In genomic region chr15:68045289-68046265, GRCh38 we compare ENCODE assay signal across 19 cellular contexts. TPM values are rescaled to one million over a fixed set of nuclear protein-coding genes. Genes with fewer than 3 reads are reported as not detected.
DNase-seq lines count a peak whose midpoint lies in the region; ATAC-seq, FAIRE-seq and TF ChIP-seq lines count a peak whose summit lies in the region.
"Had no signal": no experiment of that assay in that cellular context is flagged by ENCODE, and none has a peak within 500 bp of the region (broad histone marks: within the 10 kb centered on the region; RNA-seq: fewer than 3 reads in every experiment).

No MANE protein-coding gene starts in this region.

- FAIRE-seq in HTR-8/SVneo (lab: Jason Lieb, UNC) (peak; percentile 13), kidney (lab: Jason Lieb, UNC) (no peak)
- FAIRE-seq: A204.1 had no signal

- POLR2A ChIA-PET in T-cell (lab: Charles Lee), result interaction anchor here in 1 of 2 donors (0.6 kb wide), 1 partner anchor 9 kb away, joined by 3 read pairs; no protein-coding TSS in a partner anchor

- intact Hi-C loops in right cardiac atrium (cut with DNase I), result no loop called here
- intact Hi-C loops in cardiac septum (cut with DNase I), result no loop called here
- intact Hi-C loops in kidney (cut with DNase I), result no loop called here
- intact Hi-C loops in psoas muscle (cut with DNase I), result no loop called here

- H3K9me3 ChIP-seq in right cardiac atrium (ENCODE audit: control insufficient read depth, low read length), result no peaks in the 10 kb centered on the region
- H3K9me3 ChIP-seq in kidney (ENCODE audit: control insufficient read depth in 1 of 2, low read length in 2 of 2), result no peaks in the 10 kb centered on the region
- no peaks in the 10 kb centered on the region for H3K9me3 ChIP-seq in psoas muscle
- H3K9me3 ChIP-seq: Peyer's patch had no signal

- H3K4me1 Mint-ChIP-seq in T-cell, result no peaks in the 10 kb centered on the region
- no peaks in the 10 kb centered on the region for H3K4me1 Mint-ChIP-seq in activated T-cell treated with anti-CD3 and anti-CD28 coated beads, Interleukin-2, amount 50 U/mL, for 24 hours (ENCODE audit: low read depth)

- TF ChIP-seq CTCF in kidney (IDR thresholded peaks at IDR 0.05; ENCODE audit: borderline replicate concordance, extremely low read depth, insufficient read depth) (no peak), psoas muscle (IDR thresholded peaks at IDR 0.05) (no peak)

- no peak overlapping the region for H3K27ac ChIP-seq in right cardiac atrium (ENCODE audit: low read length)
- H3K27ac ChIP-seq in kidney (ENCODE audit: low read depth in 2 of 2, low read length in 2 of 2), result no peak overlapping the region
- no peak overlapping the region for H3K27ac ChIP-seq in psoas muscle
- H3K27ac ChIP-seq: Peyer's patch had no signal

- no peak overlapping the region for H3K4me3 Mint-ChIP-seq in T-cell
- H3K4me3 Mint-ChIP-seq in activated T-cell treated with anti-CD3 and anti-CD28 coated beads, Interleukin-2, amount 50 U/mL, for 24 hours, result no peak overlapping the region
- H3K4me3 Mint-ChIP-seq: CD4-positive, alpha-beta T cell had no signal

- H3K27ac Mint-ChIP-seq in T-cell, result no peak overlapping the region
- H3K27ac Mint-ChIP-seq in activated T-cell treated with anti-CD3 and anti-CD28 coated beads, Interleukin-2, amount 50 U/mL, for 24 hours, result no peak overlapping the region
- H3K27ac Mint-ChIP-seq: CD4-positive, alpha-beta T cell had no signal

- H3K4me1 ChIP-seq in right cardiac atrium (ENCODE audit: control insufficient read depth, insufficient read depth, low read length) (no peaks in the 10 kb centered on the region), kidney (ENCODE audit: control insufficient read depth in 1 of 2, insufficient read depth in 1 of 2, low read depth in 1 of 2, low read length in 2 of 2) (no peaks in the 10 kb centered on the region), psoas muscle (no peaks in the 10 kb centered on the region)

- peak in 2 of 3 donors; percentile 48 to 56 for DNase-seq in right cardiac atrium
- DNase-seq in cardiac septum (ENCODE audit: low spot score), result no peak
- DNase-seq in HTR-8/SVneo (ENCODE audit: insufficient read length, low spot score), result no peak
- peak; percentile 53 for DNase-seq in kidney
- peak in 1 of 2 donors; percentile 21 for DNase-seq in psoas muscle
- no peak for DNase-seq in T-cell
- no peak for DNase-seq in activated T-cell treated with anti-CD3 and anti-CD28 coated beads, Interleukin-2, amount 50 U/mL, for 24 hours
- DNase-seq in activated T-cell treated with anti-CD3 and anti-CD28 coated beads, Interleukin-2, amount 50 U/mL, for 1 hour, result no peak
- DNase-seq: Caco-2; CD4-positive, alpha-beta T cell; GDM1; KG1; NCI-H1105 treated with DMSO at 0.1 percent for 48 hours; NCI-H1694; NCI-H2081 treated with DMSO at 0.1 percent for 48 hours; NCI-H446 treated with DMSO at 0.1 percent for 48 hours; NCI-H69; Peyer's patch had no signal

- 84% methylated on average over 14 of the region's 14 CpGs for WGBS in right cardiac atrium
- 61 to 76% (median 67%) methylated on average over 13 to 14 of the region's 14 CpGs for WGBS in psoas muscle, 3 donors

- peaks cover 3 to 12% of the 10 kb centered on the region in 2 donors for H3K27me3 Mint-ChIP-seq in T-cell
- H3K27me3 Mint-ChIP-seq in activated T-cell treated with anti-CD3 and anti-CD28 coated beads, Interleukin-2, amount 50 U/mL, for 24 hours, result peaks cover 3% of the 10 kb centered on the region

- no peak overlapping the region for H3K9ac ChIP-seq in kidney (ENCODE audit: low read length in 2 of 2)

- ATAC-seq in right cardiac atrium (peak; percentile 35 to 41), psoas muscle (peak in 3 of 4 donors; percentile 57 to 64 (median 58)), T-cell (replicated peaks in 1 of 4) (no peak)

- H3K36me3 ChIP-seq in kidney (ENCODE audit: control insufficient read depth in 1 of 2, insufficient read depth in 2 of 2, low read length in 2 of 2) (no peaks in the 10 kb centered on the region), psoas muscle (ENCODE audit: insufficient read depth in 1 of 2, low read depth in 1 of 2) (no peaks in the 10 kb centered on the region)
- H3K36me3 ChIP-seq: Peyer's patch had no signal

- H3K36me3 Mint-ChIP-seq in T-cell, result no peaks in the 10 kb centered on the region
- H3K36me3 Mint-ChIP-seq in activated T-cell treated with anti-CD3 and anti-CD28 coated beads, Interleukin-2, amount 50 U/mL, for 24 hours (ENCODE audit: low read depth), result no peaks in the 10 kb centered on the region

- no peaks in the 10 kb centered on the region for H3K9me3 Mint-ChIP-seq in T-cell
- no peaks in the 10 kb centered on the region for H3K9me3 Mint-ChIP-seq in activated T-cell treated with anti-CD3 and anti-CD28 coated beads, Interleukin-2, amount 50 U/mL, for 24 hours
- H3K9me3 Mint-ChIP-seq: CD4-positive, alpha-beta T cell had no signal

- H3K27me3 ChIP-seq in right cardiac atrium (ENCODE audit: control insufficient read depth, insufficient read depth), result no peaks in the 10 kb centered on the region
- no peaks in the 10 kb centered on the region for H3K27me3 ChIP-seq in psoas muscle (ENCODE audit: insufficient read depth in 3 of 3, low read length in 2 of 3)
- H3K27me3 ChIP-seq: Peyer's patch had no signal

- no peak overlapping the region for H3K4me3 ChIP-seq in right cardiac atrium (ENCODE audit: low read length)
- no peak overlapping the region for H3K4me3 ChIP-seq in kidney (ENCODE audit: low read length in 2 of 2)
- no peak overlapping the region for H3K4me3 ChIP-seq in psoas muscle
- H3K4me3 ChIP-seq: Peyer's patch had no signal

- CTCF ChIA-PET in T-cell (lab: Charles Lee), result no interaction called here

RNA-seq across cellular contexts. Expression of gene PIAS1, which starts 8.5 kb away (rescaled TPM):
- total RNA-seq in right cardiac atrium (10 to 100 TPM; 34.1 to 38.2 (median 35.9) TPM), cardiac septum (29.4 TPM), kidney (44.3 TPM), psoas muscle (10 to 100 TPM; 18.2 to 28.7 (median 20.8) TPM), T-cell (10 to 100 TPM; 63.7 to 96.5 (median 70.3) TPM)
- polyA plus RNA-seq in right cardiac atrium (8.7 TPM), kidney (ENCODE audit: insufficient read depth, low read depth, low replicate concordance) (10.6 TPM), psoas muscle (10 to 100 TPM in 1 of 3 donors, 1 to 10 TPM in 2; 4.4 to 15.5 (median 5.0) TPM)

Comparison
In these comparisons a context has a peak if more than half of its experiments do, and no peak if none do; other contexts are left out.
1. DNase-seq: peak in right cardiac atrium (2 of 3) and kidney (single experiment); none in cardiac septum (single experiment), HTR-8/SVneo (single experiment), T-cell (0 of 34), activated T-cell treated with anti-CD3 and anti-CD28 coated beads, Interleukin-2, amount 50 U/mL, for 24 hours (single experiment) and activated T-cell treated with anti-CD3 and anti-CD28 coated beads, Interleukin-2, amount 50 U/mL, for 1 hour (single experiment).
2. ATAC-seq: peak in right cardiac atrium (2 of 2) and psoas muscle (3 of 4); none in T-cell (0 of 4).